1 cellular context compared by ENCODE assay signal in the genomic region with DNA sequence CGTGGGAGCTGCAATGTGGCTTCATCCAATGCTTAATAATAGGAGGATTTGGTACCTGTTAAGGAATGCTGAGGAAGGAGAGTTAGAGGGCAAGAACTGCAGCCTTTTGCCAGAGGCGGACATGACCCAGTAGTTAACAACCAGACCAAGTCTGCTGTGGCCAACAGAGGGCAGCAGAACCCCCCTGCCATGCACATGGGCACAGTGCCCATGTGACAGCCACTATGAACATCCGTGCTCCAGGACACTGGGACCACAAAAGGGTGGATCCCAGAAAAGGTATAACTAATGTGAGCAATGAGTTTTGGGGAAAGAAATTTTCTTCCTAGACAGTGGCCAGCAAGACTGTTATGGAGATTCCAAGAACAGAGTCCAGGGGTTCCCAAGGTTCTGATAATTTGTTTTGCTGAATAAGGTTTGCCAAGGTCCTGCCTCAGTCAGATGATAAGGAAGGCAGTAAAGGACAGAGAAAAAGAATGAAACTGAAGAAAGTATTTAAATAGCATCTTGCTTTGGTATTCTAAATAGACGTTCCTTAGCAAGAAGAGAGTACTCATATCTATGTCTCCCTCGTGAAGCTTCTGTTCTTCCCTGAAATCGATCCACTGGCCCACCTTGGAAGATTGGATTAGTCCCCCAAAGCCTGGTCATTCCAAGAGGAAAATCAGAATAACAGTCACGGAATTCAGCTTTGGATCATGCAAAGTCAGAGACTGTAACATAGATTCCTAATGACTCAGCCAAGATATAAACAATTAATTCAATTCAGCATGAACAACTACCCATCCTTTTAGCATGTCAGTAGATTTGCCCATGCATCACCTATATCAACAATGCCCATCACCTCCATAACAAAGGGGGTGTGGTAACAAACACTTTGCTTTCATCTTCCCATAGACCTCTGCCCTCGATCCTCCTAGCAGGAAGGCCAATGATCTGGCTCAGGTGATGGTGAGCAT.
TF ChIP-seq lines count a peak whose summit lies in the region.

No MANE protein-coding gene starts in this region.

TF ChIP-seq in HEK293, 187 proteins besides CTCF, POLR2A, EP300 and RAD21 (continued from another document):
- TF ChIP-seq, protein P1, sequence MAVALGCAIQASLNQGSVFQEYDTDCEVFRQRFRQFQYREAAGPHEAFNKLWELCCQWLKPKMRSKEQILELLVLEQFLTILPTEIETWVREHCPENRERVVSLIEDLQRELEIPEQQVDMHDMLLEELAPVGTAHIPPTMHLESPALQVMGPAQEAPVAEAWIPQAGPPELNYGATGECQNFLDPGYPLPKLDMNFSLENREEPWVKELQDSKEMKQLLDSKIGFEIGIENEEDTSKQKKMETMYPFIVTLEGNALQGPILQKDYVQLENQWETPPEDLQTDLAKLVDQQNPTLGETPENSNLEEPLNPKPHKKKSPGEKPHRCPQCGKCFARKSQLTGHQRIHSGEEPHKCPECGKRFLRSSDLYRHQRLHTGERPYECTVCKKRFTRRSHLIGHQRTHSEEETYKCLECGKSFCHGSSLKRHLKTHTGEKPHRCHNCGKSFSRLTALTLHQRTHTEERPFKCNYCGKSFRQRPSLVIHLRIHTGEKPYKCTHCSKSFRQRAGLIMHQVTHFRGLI (tag by site-specific recombination; IDR thresholded peaks at IDR 0.05) = no peak
- TF ChIP-seq, protein P2, sequence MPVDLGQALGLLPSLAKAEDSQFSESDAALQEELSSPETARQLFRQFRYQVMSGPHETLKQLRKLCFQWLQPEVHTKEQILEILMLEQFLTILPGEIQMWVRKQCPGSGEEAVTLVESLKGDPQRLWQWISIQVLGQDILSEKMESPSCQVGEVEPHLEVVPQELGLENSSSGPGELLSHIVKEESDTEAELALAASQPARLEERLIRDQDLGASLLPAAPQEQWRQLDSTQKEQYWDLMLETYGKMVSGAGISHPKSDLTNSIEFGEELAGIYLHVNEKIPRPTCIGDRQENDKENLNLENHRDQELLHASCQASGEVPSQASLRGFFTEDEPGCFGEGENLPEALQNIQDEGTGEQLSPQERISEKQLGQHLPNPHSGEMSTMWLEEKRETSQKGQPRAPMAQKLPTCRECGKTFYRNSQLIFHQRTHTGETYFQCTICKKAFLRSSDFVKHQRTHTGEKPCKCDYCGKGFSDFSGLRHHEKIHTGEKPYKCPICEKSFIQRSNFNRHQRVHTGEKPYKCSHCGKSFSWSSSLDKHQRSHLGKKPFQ (tag by site-specific recombination; IDR thresholded peaks at IDR 0.05) = no peak
- TF ChIP-seq MZF1 (tag by site-specific recombination; IDR thresholded peaks at IDR 0.05; ENCODE audit: borderline replicate concordance) (no peak), ZNF514 (tag by site-specific recombination; IDR thresholded peaks at IDR 0.05) (no peak), ZNF214 (tag by site-specific recombination; IDR thresholded peaks at IDR 0.05; ENCODE audit: borderline replicate concordance) (no peak), ZNF664 (tag by site-specific recombination; IDR thresholded peaks at IDR 0.05) (no peak), ZNF837 (tag by site-specific recombination; IDR thresholded peaks at IDR 0.05) (no peak), ZBTB8A (tag by site-specific recombination; IDR thresholded peaks at IDR 0.05) (no peak), ZBTB20 (tag by site-specific recombination; IDR thresholded peaks at IDR 0.05) (0 out of 2 replicates have a peak, but pooled peaks have one; percentile 18), FEZF1 (tag by site-specific recombination; IDR thresholded peaks at IDR 0.05) (no peak), ZBTB17 (tag by site-specific recombination; IDR thresholded peaks at IDR 0.05) (0 out of 2 replicates have a peak, but pooled peaks have one; percentile 19), WT1 (tag by site-specific recombination; IDR thresholded peaks at IDR 0.05) (no peak), ZBTB1 (tag by site-specific recombination; IDR thresholded peaks at IDR 0.05) (no peak), ZNF404 (tag by site-specific recombination; IDR thresholded peaks at IDR 0.05) (no peak), ZNF610 (tag by site-specific recombination; IDR thresholded peaks at IDR 0.05; ENCODE audit: borderline replicate concordance) (no peak), ZNF654 (tag by site-specific recombination; IDR thresholded peaks at IDR 0.05; ENCODE audit: low read depth) (0 out of 2 replicates have a peak, but pooled peaks have one; percentile 17), ZNF426 (tag by site-specific recombination; IDR thresholded peaks at IDR 0.05) (no peak)
- TF ChIP-seq, protein P3, sequence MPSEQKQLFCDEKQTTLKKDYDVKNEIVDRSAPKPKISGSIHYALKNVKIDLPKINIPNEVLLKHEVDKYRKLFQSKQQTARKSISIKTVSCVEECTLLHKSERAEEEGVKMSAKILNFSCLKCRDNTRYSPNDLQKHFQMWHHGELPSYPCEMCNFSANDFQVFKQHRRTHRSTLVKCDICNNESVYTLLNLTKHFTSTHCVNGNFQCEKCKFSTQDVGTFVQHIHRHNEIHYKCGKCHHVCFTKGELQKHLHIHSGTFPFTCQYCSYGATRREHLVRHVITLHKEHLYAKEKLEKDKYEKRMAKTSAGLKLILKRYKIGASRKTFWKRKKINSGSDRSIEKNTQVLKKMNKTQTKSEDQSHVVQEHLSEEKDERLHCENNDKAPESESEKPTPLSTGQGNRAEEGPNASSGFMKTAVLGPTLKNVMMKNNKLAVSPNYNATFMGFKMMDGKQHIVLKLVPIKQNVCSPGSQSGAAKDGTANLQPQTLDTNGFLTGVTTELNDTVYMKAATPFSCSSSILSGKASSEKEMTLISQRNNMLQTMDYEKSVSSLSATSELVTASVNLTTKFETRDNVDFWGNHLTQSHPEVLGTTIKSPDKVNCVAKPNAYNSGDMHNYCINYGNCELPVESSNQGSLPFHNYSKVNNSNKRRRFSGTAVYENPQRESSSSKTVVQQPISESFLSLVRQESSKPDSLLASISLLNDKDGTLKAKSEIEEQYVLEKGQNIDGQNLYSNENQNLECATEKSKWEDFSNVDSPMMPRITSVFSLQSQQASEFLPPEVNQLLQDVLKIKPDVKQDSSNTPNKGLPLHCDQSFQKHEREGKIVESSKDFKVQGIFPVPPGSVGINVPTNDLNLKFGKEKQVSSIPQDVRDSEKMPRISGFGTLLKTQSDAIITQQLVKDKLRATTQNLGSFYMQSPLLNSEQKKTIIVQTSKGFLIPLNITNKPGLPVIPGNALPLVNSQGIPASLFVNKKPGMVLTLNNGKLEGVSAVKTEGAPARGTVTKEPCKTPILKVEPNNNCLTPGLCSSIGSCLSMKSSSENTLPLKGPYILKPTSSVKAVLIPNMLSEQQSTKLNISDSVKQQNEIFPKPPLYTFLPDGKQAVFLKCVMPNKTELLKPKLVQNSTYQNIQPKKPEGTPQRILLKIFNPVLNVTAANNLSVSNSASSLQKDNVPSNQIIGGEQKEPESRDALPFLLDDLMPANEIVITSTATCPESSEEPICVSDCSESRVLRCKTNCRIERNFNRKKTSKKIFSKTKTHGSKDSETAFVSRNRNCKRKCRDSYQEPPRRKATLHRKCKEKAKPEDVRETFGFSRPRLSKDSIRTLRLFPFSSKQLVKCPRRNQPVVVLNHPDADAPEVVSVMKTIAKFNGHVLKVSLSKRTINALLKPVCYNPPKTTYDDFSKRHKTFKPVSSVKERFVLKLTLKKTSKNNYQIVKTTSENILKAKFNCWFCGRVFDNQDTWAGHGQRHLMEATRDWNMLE (tag by site-specific recombination; conservative IDR thresholded peaks at IDR 0.05; ENCODE audit: low read depth) = no peak
- TF ChIP-seq, protein P4, sequence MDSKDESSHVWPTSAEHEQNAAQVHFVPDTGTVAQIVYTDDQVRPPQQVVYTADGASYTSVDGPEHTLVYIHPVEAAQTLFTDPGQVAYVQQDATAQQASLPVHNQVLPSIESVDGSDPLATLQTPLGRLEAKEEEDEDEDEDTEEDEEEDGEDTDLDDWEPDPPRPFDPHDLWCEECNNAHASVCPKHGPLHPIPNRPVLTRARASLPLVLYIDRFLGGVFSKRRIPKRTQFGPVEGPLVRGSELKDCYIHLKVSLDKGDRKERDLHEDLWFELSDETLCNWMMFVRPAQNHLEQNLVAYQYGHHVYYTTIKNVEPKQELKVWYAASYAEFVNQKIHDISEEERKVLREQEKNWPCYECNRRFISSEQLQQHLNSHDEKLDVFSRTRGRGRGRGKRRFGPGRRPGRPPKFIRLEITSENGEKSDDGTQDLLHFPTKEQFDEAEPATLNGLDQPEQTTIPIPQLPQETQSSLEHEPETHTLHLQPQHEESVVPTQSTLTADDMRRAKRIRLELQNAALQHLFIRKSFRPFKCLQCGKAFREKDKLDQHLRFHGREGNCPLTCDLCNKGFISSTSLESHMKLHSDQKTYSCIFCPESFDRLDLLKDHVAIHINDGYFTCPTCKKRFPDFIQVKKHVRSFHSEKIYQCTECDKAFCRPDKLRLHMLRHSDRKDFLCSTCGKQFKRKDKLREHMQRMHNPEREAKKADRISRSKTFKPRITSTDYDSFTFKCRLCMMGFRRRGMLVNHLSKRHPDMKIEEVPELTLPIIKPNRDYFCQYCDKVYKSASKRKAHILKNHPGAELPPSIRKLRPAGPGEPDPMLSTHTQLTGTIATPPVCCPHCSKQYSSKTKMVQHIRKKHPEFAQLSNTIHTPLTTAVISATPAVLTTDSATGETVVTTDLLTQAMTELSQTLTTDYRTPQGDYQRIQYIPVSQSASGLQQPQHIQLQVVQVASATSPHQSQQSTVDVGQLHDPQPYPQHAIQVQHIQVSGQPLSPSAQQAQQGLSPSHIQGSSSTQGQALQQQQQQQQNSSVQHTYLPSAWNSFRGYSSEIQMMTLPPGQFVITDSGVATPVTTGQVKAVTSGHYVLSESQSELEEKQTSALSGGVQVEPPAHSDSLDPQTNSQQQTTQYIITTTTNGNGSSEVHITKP (tag by site-specific recombination; IDR thresholded peaks at IDR 0.05) = no peak
- TF ChIP-seq, protein P5, sequence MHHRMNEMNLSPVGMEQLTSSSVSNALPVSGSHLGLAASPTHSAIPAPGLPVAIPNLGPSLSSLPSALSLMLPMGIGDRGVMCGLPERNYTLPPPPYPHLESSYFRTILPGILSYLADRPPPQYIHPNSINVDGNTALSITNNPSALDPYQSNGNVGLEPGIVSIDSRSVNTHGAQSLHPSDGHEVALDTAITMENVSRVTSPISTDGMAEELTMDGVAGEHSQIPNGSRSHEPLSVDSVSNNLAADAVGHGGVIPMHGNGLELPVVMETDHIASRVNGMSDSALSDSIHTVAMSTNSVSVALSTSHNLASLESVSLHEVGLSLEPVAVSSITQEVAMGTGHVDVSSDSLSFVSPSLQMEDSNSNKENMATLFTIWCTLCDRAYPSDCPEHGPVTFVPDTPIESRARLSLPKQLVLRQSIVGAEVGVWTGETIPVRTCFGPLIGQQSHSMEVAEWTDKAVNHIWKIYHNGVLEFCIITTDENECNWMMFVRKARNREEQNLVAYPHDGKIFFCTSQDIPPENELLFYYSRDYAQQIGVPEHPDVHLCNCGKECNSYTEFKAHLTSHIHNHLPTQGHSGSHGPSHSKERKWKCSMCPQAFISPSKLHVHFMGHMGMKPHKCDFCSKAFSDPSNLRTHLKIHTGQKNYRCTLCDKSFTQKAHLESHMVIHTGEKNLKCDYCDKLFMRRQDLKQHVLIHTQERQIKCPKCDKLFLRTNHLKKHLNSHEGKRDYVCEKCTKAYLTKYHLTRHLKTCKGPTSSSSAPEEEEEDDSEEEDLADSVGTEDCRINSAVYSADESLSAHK (tag by site-specific recombination; IDR thresholded peaks at IDR 0.05) = no peak
- TF ChIP-seq, protein P6, sequence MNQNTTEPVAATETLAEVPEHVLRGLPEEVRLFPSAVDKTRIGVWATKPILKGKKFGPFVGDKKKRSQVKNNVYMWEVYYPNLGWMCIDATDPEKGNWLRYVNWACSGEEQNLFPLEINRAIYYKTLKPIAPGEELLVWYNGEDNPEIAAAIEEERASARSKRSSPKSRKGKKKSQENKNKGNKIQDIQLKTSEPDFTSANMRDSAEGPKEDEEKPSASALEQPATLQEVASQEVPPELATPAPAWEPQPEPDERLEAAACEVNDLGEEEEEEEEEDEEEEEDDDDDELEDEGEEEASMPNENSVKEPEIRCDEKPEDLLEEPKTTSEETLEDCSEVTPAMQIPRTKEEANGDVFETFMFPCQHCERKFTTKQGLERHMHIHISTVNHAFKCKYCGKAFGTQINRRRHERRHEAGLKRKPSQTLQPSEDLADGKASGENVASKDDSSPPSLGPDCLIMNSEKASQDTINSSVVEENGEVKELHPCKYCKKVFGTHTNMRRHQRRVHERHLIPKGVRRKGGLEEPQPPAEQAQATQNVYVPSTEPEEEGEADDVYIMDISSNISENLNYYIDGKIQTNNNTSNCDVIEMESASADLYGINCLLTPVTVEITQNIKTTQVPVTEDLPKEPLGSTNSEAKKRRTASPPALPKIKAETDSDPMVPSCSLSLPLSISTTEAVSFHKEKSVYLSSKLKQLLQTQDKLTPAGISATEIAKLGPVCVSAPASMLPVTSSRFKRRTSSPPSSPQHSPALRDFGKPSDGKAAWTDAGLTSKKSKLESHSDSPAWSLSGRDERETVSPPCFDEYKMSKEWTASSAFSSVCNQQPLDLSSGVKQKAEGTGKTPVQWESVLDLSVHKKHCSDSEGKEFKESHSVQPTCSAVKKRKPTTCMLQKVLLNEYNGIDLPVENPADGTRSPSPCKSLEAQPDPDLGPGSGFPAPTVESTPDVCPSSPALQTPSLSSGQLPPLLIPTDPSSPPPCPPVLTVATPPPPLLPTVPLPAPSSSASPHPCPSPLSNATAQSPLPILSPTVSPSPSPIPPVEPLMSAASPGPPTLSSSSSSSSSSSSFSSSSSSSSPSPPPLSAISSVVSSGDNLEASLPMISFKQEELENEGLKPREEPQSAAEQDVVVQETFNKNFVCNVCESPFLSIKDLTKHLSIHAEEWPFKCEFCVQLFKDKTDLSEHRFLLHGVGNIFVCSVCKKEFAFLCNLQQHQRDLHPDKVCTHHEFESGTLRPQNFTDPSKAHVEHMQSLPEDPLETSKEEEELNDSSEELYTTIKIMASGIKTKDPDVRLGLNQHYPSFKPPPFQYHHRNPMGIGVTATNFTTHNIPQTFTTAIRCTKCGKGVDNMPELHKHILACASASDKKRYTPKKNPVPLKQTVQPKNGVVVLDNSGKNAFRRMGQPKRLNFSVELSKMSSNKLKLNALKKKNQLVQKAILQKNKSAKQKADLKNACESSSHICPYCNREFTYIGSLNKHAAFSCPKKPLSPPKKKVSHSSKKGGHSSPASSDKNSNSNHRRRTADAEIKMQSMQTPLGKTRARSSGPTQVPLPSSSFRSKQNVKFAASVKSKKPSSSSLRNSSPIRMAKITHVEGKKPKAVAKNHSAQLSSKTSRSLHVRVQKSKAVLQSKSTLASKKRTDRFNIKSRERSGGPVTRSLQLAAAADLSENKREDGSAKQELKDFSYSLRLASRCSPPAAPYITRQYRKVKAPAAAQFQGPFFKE (tag by site-specific recombination; IDR thresholded peaks at IDR 0.05; ENCODE audit: borderline replicate concordance) = no peak
